ENCODE assay signal across 7 cellular contexts in the genomic region with DNA sequence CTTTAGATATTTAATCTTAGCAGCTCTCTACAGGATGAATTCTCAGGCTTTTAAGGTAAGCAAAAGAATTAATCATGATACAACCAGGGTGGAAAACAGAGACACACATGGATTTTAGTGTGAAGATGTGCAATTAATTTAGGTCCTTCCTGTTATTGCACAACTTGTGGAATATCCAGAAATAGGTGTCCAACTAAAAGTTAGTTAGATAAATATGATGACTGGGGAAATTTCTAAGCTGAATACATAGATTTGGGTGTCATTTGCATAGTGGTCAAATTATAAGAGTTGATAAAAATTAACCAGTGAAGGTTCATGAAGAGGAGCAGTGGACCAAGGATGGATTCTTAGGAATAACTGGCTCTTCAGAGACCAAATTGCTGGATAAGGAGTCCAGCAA.
"Had no signal": no experiment of that assay in that cellular context is flagged by ENCODE, and none has a peak within 500 bp of the region (broad histone marks: within the 10 kb centered on the region; RNA-seq: fewer than 3 reads in every experiment).

No MANE protein-coding gene starts in this region.

- H3K27ac ChIP-seq: HL-60, KMS-11 had no signal

- H3K9ac ChIP-seq: KMS-11 had no signal

- H3K4me2 ChIP-seq: KMS-11 had no signal

- FAIRE-seq: HTR-8/SVneo had no signal

- DNase-seq: Karpas-422, Kasumi-1, KBM-7, KG1 had no signal
